ENCODE assay signal across 24 cellular contexts in genomic region chr10:114719311-114719710, GRCh38.
DNase-seq lines count a peak whose midpoint lies in the region; ATAC-seq and TF ChIP-seq lines count a peak whose summit lies in the region.
"Had no signal": no experiment of that assay in that cellular context is flagged by ENCODE, and none has a peak within 500 bp of the region (broad histone marks: within the 10 kb centered on the region; RNA-seq: fewer than 3 reads in every experiment).

No MANE protein-coding gene starts in this region.

- peak; percentile 77 for ATAC-seq in left ventricle myocardium superior
- ATAC-seq: effector memory CD8-positive, alpha-beta T cell; naive thymus-derived CD4-positive, alpha-beta T cell; PC-3 had no signal

- H3K27ac ChIP-seq in stomach (peak overlapping the region in 3 of 5 donors; percentile 4 to 15 (median 11)), vagina (no peak overlapping the region)
- H3K27ac ChIP-seq in CD4-positive, alpha-beta memory T cell (ENCODE audit: low read depth, low read length) = no peak overlapping the region
- H3K27ac ChIP-seq: 22Rv1; BLaER1 treated with 17β-estradiol and CSF1 and Interleukin-3, amounts not matched to agents 10 nM and 100 nM; prostate gland; upper lobe of left lung had no signal

- POLR2A ChIA-PET in CD4-positive, alpha-beta memory T cell (lab: Charles Lee; ENCODE audit: partially characterized antibody) = no interaction called here

- H3K9me3 ChIP-seq in stomach (no peaks in the 10 kb centered on the region), vagina (no peaks in the 10 kb centered on the region)
- H3K9me3 ChIP-seq in CD4-positive, alpha-beta memory T cell (ENCODE audit: control insufficient read depth in 1 of 2, low read length in 2 of 2) = no peaks in the 10 kb centered on the region
- H3K9me3 ChIP-seq: BLaER1 treated with 17β-estradiol and CSF1 and Interleukin-3, amounts not matched to agents 10 nM and 100 nM; prostate gland; upper lobe of left lung had no signal

- intact Hi-C loops in left ventricle myocardium superior (cut with micrococcal nuclease) = loop anchor here (10.0 kb wide), 1 partner anchor 45 kb away; no protein-coding TSS in a partner anchor
- intact Hi-C loops in stomach (cut with DNase I; ENCODE audit: low total_unique reads) = no loop called here
- intact Hi-C loops in CD4-positive, alpha-beta memory T cell (cut with micrococcal nuclease) = no loop called here
- intact Hi-C loops in vagina (cut with DNase I) = no loop called here

- TF ChIP-seq CTCF in stomach (IDR thresholded peaks at IDR 0.05) = no peak
- TF ChIP-seq CTCF in vagina (IDR thresholded peaks at IDR 0.05) = no peak

- no peaks in the 10 kb centered on the region for H3K4me1 Mint-ChIP-seq in CD4-positive, alpha-beta memory T cell
- H3K4me1 Mint-ChIP-seq: activated naive CD8-positive, alpha-beta T cell treated with anti-CD3 and anti-CD28 coated beads, Interleukin-2, amount 10 ng/mL, durations not matched to agents 7 days and 5 days had no signal

- H3K27ac Mint-ChIP-seq in CD4-positive, alpha-beta memory T cell = no peak overlapping the region
- H3K27ac Mint-ChIP-seq: activated naive CD8-positive, alpha-beta T cell treated with anti-CD3 and anti-CD28 coated beads, Interleukin-2, amount 10 ng/mL, durations not matched to agents 7 days and 5 days; IgD-negative memory B cell; naive thymus-derived CD4-positive, alpha-beta T cell had no signal

- H3K27me3 Mint-ChIP-seq in CD4-positive, alpha-beta memory T cell = peaks cover 0 to 6% of the 10 kb centered on the region in 2 donors

- no peaks in the 10 kb centered on the region for H3K36me3 ChIP-seq in stomach
- H3K36me3 ChIP-seq in CD4-positive, alpha-beta memory T cell (ENCODE audit: insufficient read depth, low read length) = no peaks in the 10 kb centered on the region
- H3K36me3 ChIP-seq in vagina = no peaks in the 10 kb centered on the region
- H3K36me3 ChIP-seq: BLaER1 treated with 17β-estradiol and CSF1 and Interleukin-3, amounts not matched to agents 10 nM and 100 nM; prostate gland; upper lobe of left lung had no signal

- no peak overlapping the region for H3K4me3 Mint-ChIP-seq in CD4-positive, alpha-beta memory T cell
- H3K4me3 Mint-ChIP-seq: activated naive CD8-positive, alpha-beta T cell treated with anti-CD3 and anti-CD28 coated beads, Interleukin-2, amount 10 ng/mL, durations not matched to agents 7 days and 5 days; effector memory CD8-positive, alpha-beta T cell; IgD-negative memory B cell; naive thymus-derived CD4-positive, alpha-beta T cell had no signal

- CTCF ChIA-PET in CD4-positive, alpha-beta memory T cell (lab: Charles Lee; ENCODE audit: partially characterized antibody) = no interaction called here

- no peak for TF ChIP-seq EP300 in stomach (IDR thresholded peaks at IDR 0.05)

- 25 to 56% (median 41%) methylated on average over 3 of the region's 3 CpGs for WGBS in stomach, 5 donors

- DNase-seq in DMS 273 (lab: John Stamatoyannopoulos, UW; ENCODE audit: unreplicated experiment) (peak; percentile 10), DMS 273 treated with DMSO at 0.1 percent for 48 hours (lab: John Stamatoyannopoulos, UW) (no peak), NCI-H510A treated with DMSO at 0.1 percent for 48 hours (lab: John Stamatoyannopoulos, UW) (peak; percentile 84), left ventricle myocardium superior (no peak), stomach (peak; percentile 57), C1 segment of cervical spinal cord (lab: John Stamatoyannopoulos, UW) (no peak), vagina (ENCODE audit: extremely low spot score in 2 of 2) (no peak)
- DNase-seq in CD4-positive, alpha-beta memory T cell = no peak
- DNase-seq: activated CD4-positive, alpha-beta T cell treated with anti-CD3 and anti-CD28 coated beads, Interleukin-2, amount 50 U/mL, for 4 hours; activated naive CD8-positive, alpha-beta T cell treated with anti-CD3 and anti-CD28 coated beads, Interleukin-2, amount 10 ng/mL, durations not matched to agents 7 days and 5 days; activated T-cell treated with anti-CD3 and anti-CD28 coated beads, Interleukin-2, amount 50 U/mL, for 1 hour; DND-41; effector memory CD8-positive, alpha-beta T cell; MV-4-11; naive thymus-derived CD4-positive, alpha-beta T cell; NCI-H524 treated with DMSO at 0.1 percent for 48 hours; PC-3; stimulated activated CD4-positive, alpha-beta T cell treated with anti-CD3 and anti-CD28 coated beads, Interleukin-12 subunit alpha, Interleukin-12 subunit beta, amount 100 ng/mL, for 4 hours; stimulated activated naive CD4-positive, alpha-beta T cell had no signal

- H3K27me3 ChIP-seq in stomach (no peaks in the 10 kb centered on the region), vagina (no peaks in the 10 kb centered on the region)
- H3K27me3 ChIP-seq in CD4-positive, alpha-beta memory T cell (ENCODE audit: insufficient read depth, low read length) = no peaks in the 10 kb centered on the region
- H3K27me3 ChIP-seq: BLaER1 treated with 17β-estradiol and CSF1 and Interleukin-3, amounts not matched to agents 10 nM and 100 nM; upper lobe of left lung had no signal

- peaks cover 0 to 56% (median 39%) of the 10 kb centered on the region in 4 donors for H3K4me1 ChIP-seq in stomach
- no peaks in the 10 kb centered on the region for H3K4me1 ChIP-seq in CD4-positive, alpha-beta memory T cell (ENCODE audit: insufficient read depth, low read length)
- peaks cover 11% of the 10 kb centered on the region for H3K4me1 ChIP-seq in vagina
- H3K4me1 ChIP-seq: BLaER1 treated with 17β-estradiol and CSF1 and Interleukin-3, amounts not matched to agents 10 nM and 100 nM; prostate gland had no signal

- H3K9me3 Mint-ChIP-seq in CD4-positive, alpha-beta memory T cell = peaks cover 0 to 2% (median 0%) of the 10 kb centered on the region in 8 donors
- H3K9me3 Mint-ChIP-seq: activated naive CD8-positive, alpha-beta T cell treated with anti-CD3 and anti-CD28 coated beads, Interleukin-2, amount 10 ng/mL, durations not matched to agents 7 days and 5 days; effector memory CD8-positive, alpha-beta T cell; IgD-negative memory B cell; naive thymus-derived CD4-positive, alpha-beta T cell had no signal

- H3K36me3 Mint-ChIP-seq in CD4-positive, alpha-beta memory T cell = no peaks in the 10 kb centered on the region
- H3K36me3 Mint-ChIP-seq: activated naive CD8-positive, alpha-beta T cell treated with anti-CD3 and anti-CD28 coated beads, Interleukin-2, amount 10 ng/mL, durations not matched to agents 7 days and 5 days; IgD-negative memory B cell; naive thymus-derived CD4-positive, alpha-beta T cell had no signal

- H3K4me3 ChIP-seq in stomach = no peak overlapping the region
- H3K4me3 ChIP-seq in CD4-positive, alpha-beta memory T cell (ENCODE audit: low read length in 2 of 2) = no peak overlapping the region
- no peak overlapping the region for H3K4me3 ChIP-seq in vagina
- H3K4me3 ChIP-seq: BLaER1 treated with 17β-estradiol and CSF1 and Interleukin-3, amounts not matched to agents 10 nM and 100 nM; prostate gland; upper lobe of left lung had no signal

- TF ChIP-seq POLR2A in stomach (IDR thresholded peaks at IDR 0.05) (no peak), vagina (IDR thresholded peaks at IDR 0.05) (no peak)

Comparison
In these comparisons a context has a peak if more than half of its experiments do, and no peak if none do; other contexts are left out.
1. DNase-seq: peak in DMS 273 (single experiment), NCI-H510A treated with DMSO at 0.1 percent for 48 hours (single experiment) and stomach (single experiment); none in DMS 273 treated with DMSO at 0.1 percent for 48 hours (single experiment), left ventricle myocardium superior (single experiment), CD4-positive, alpha-beta memory T cell (0 of 5), C1 segment of cervical spinal cord (0 of 14) and vagina (0 of 2).
2. H3K27ac ChIP-seq: peak in stomach (3 of 5); none in CD4-positive, alpha-beta memory T cell (single experiment) and vagina (single experiment).